In genomic region chr11:63529373-63529772, GRCh38 we compare ENCODE assay signal across 9 cellular contexts. TPM values are rescaled to one million over a fixed set of nuclear protein-coding genes. Genes with fewer than 3 reads are reported as not detected.
DNase-seq lines count a peak whose midpoint lies in the region; ATAC-seq and TF ChIP-seq lines count a peak whose summit lies in the region.
"Not testable (repeated sequence)": the region's sequence is repeated elsewhere in the genome, so short reads cannot be mapped to it uniquely, and the experiment has no call there.
"Had no signal": no experiment of that assay in that cellular context is flagged by ENCODE, and none has a peak within 500 bp of the region (broad histone marks: within the 10 kb centered on the region; RNA-seq: fewer than 3 reads in every experiment).

No MANE protein-coding gene starts in this region.

- not testable (repeated sequence) for H3K9me3 ChIP-seq in Caco-2; Loucy (ENCODE audit: insufficient read depth, low read depth, low read length); endodermal cell (ENCODE audit: control insufficient read depth, low read length); iPS-20b (ENCODE audit: insufficient read depth, low read depth, low read length)

- H3K4me3 Mint-ChIP-seq in Caco-2 (ENCODE audit: unreplicated experiment): peak overlapping the region; percentile 78
- H3K4me3 Mint-ChIP-seq in activated naive CD8-positive, alpha-beta T cell treated with anti-CD3 and anti-CD28 coated beads for 36 hours: not testable (repeated sequence)
- H3K4me3 Mint-ChIP-seq in endodermal cell: peak overlapping the region; percentile 0
- peak overlapping the region in 4 of 10 donors; percentile 18 to 48 (median 34) for H3K4me3 Mint-ChIP-seq in naive thymus-derived CD8-positive, alpha-beta T cell

- not testable (repeated sequence) for H3F3A ChIP-seq in Loucy (ENCODE audit: low read depth)

- not testable (repeated sequence) for H3K36me3 ChIP-seq in Caco-2 (ENCODE audit: control insufficient read depth, insufficient read depth, low read length); Loucy (ENCODE audit: insufficient read depth, low read length); endodermal cell (ENCODE audit: control insufficient read depth, insufficient read depth, low read length); iPS-20b (ENCODE audit: insufficient read depth, low read depth, low read length)

- H4K20me1 ChIP-seq in Loucy (ENCODE audit: insufficient read depth, low read length, poor library complexity, severe bottlenecking): not testable (repeated sequence)

- TF ChIP-seq CTCF in Caco-2 (IDR thresholded peaks at IDR 0.05; ENCODE audit: insufficient read depth in 1 of 2, low read depth in 1 of 2, low read length in 1 of 2, severe bottlenecking in 1 of 2, unreplicated experiment in 1 of 2); Loucy (conservative IDR thresholded peaks at IDR 0.05; ENCODE audit: low read length); endodermal cell (conservative IDR thresholded peaks at IDR 0.05): not testable (repeated sequence)

- H3K4me1 ChIP-seq in Caco-2 (peaks cover 61% of the 10 kb centered on the region), Loucy (ENCODE audit: insufficient read depth, low read length, poor library complexity, severe bottlenecking) (peaks cover 59% of the 10 kb centered on the region), endodermal cell (ENCODE audit: control insufficient read depth, insufficient read depth, low read length) (peaks cover 11% of the 10 kb centered on the region), iPS-20b (ENCODE audit: insufficient read depth, low read length) (peaks cover 42% of the 10 kb centered on the region)

- peak overlapping the region; percentile 53 for H3K9ac ChIP-seq in Loucy (ENCODE audit: low read depth, low read length, poor library complexity, severe bottlenecking)
- H3K9ac ChIP-seq in endodermal cell (ENCODE audit: extremely low read depth, low read length, poor library complexity, severe bottlenecking): peak overlapping the region; percentile 64
- peak overlapping the region; percentile 74 for H3K9ac ChIP-seq in iPS-20b (ENCODE audit: low read depth, low read length)

- intact Hi-C loops in Caco-2 (cut with micrococcal nuclease; ENCODE audit: unreplicated experiment): loop anchor here (5.0 kb wide), 1 partner anchor 93 kb away; no protein-coding TSS in a partner anchor

- not testable (repeated sequence) for H3K27me3 Mint-ChIP-seq in Caco-2 (ENCODE audit: insufficient read depth, unreplicated experiment); activated naive CD8-positive, alpha-beta T cell treated with anti-CD3 and anti-CD28 coated beads for 36 hours; endodermal cell (ENCODE audit: insufficient read depth); naive thymus-derived CD8-positive, alpha-beta T cell

- not testable (repeated sequence) for H3K4me2 ChIP-seq in Loucy (ENCODE audit: low read depth, low read length, poor library complexity, severe bottlenecking)

- not testable (repeated sequence) for ATAC-seq in naive thymus-derived CD8-positive, alpha-beta T cell

- not testable (repeated sequence) for H3K36me3 Mint-ChIP-seq in Caco-2 (ENCODE audit: insufficient read depth, unreplicated experiment); activated naive CD8-positive, alpha-beta T cell treated with anti-CD3 and anti-CD28 coated beads for 36 hours; endodermal cell (ENCODE audit: low read depth); naive thymus-derived CD8-positive, alpha-beta T cell

- CTCF ChIA-PET in Caco-2 (lab: Charles Lee): not testable (repeated sequence)

- WGBS in endodermal cell (ENCODE audit: insufficient coverage in 1 of 2, insufficient read length in 1 of 2), 2 experiments: 32 to 46% methylated on average over 3 to 6 of the region's 6 CpGs

- H3K4me3 ChIP-seq in Caco-2 (ENCODE audit: low read depth, low read length): peak overlapping the region; percentile 36
- H3K4me3 ChIP-seq in Loucy (ENCODE audit: low read length, poor library complexity, severe bottlenecking): not testable (repeated sequence)
- peak overlapping the region; percentile 77 for H3K4me3 ChIP-seq in endodermal cell (ENCODE audit: low read length)
- peak overlapping the region; percentile 21 for H3K4me3 ChIP-seq in iPS-20b (ENCODE audit: low read length)

- not testable (repeated sequence) for H3K79me2 ChIP-seq in Loucy (ENCODE audit: insufficient read depth, low read length)

- H3K9me3 Mint-ChIP-seq in Caco-2 (ENCODE audit: unreplicated experiment); activated naive CD8-positive, alpha-beta T cell treated with anti-CD3 and anti-CD28 coated beads for 36 hours; naive thymus-derived CD8-positive, alpha-beta T cell: not testable (repeated sequence)
- peaks cover 17% of the 10 kb centered on the region for H3K9me3 Mint-ChIP-seq in endodermal cell

- not testable (repeated sequence) for H3K27me3 ChIP-seq in Caco-2 (replicated peaks; ENCODE audit: control insufficient read depth, insufficient read depth, low read length); Loucy (ENCODE audit: insufficient read depth, low read length, poor library complexity, severe bottlenecking); endodermal cell (ENCODE audit: control insufficient read depth, insufficient read depth, low read length, poor library complexity, severe bottlenecking); iPS-20b (ENCODE audit: insufficient read depth, low read length)

- H3K9me2 ChIP-seq in Loucy (replicated peaks; ENCODE audit: low read depth, low read length): not testable (repeated sequence)

- peak overlapping the region; percentile 99 for H3K27ac Mint-ChIP-seq in Caco-2 (ENCODE audit: unreplicated experiment)
- H3K27ac Mint-ChIP-seq in activated naive CD8-positive, alpha-beta T cell treated with anti-CD3 and anti-CD28 coated beads for 36 hours: peak overlapping the region; percentile 59
- H3K27ac Mint-ChIP-seq in endodermal cell: peak overlapping the region; percentile 81
- peak overlapping the region; percentile 15 to 91 (median 84) for H3K27ac Mint-ChIP-seq in naive thymus-derived CD8-positive, alpha-beta T cell

- H3K4me1 Mint-ChIP-seq in Caco-2 (ENCODE audit: low read depth, unreplicated experiment) (peaks cover 53% of the 10 kb centered on the region), endodermal cell (peaks cover 49% of the 10 kb centered on the region)
- peaks cover 41% of the 10 kb centered on the region for H3K4me1 Mint-ChIP-seq in activated naive CD8-positive, alpha-beta T cell treated with anti-CD3 and anti-CD28 coated beads for 36 hours
- peaks cover 32 to 60% (median 57%) of the 10 kb centered on the region in 4 donors for H3K4me1 Mint-ChIP-seq in naive thymus-derived CD8-positive, alpha-beta T cell

- H3K27ac ChIP-seq in endodermal cell (ENCODE audit: low read depth, low read length): not testable (repeated sequence)
- H3K27ac ChIP-seq in iPS-20b (ENCODE audit: low read length) (peak overlapping the region; percentile 50), temporal lobe (ENCODE audit: low read depth, low read length) (peak overlapping the region; percentile 92)

- POLR2A ChIA-PET in Caco-2 (lab: Charles Lee): interaction anchor here (1.1 kb wide), 1 partner anchor 144 kb away, joined by 5 read pairs; no protein-coding TSS in a partner anchor
- POLR2A ChIA-PET in naive thymus-derived CD8-positive, alpha-beta T cell (lab: Charles Lee): interaction anchor here (0.6 to 2.1 kb wide), 7 partner anchors 8 to 390 kb away, joined by 3 to 13 read pairs (median 6); no protein-coding TSS in a partner anchor

- DNase-seq in Caco-2; activated naive CD8-positive, alpha-beta T cell treated with anti-CD3 and anti-CD28 coated beads for 36 hours; naive thymus-derived CD8-positive, alpha-beta T cell: not testable (repeated sequence)
- DNase-seq in endodermal cell: peak; percentile 74

- not testable (repeated sequence) for BruUV-seq in Caco-2 (replicated peaks; lab: Mats Ljungman, UMichigan)

- H2AFZ ChIP-seq in Loucy (ENCODE audit: low read length): not testable (repeated sequence)

RNA-seq across cellular contexts. Expression of gene PLAAT4, which starts 7.2 kb away (rescaled TPM):
- total RNA-seq in Caco-2 (2022): 1.2 TPM in 2 replicates
- 10 to 100 TPM; 34.2 to 40.5 TPM for total RNA-seq in activated naive CD8-positive, alpha-beta T cell treated with anti-CD3 and anti-CD28 coated beads for 36 hours
- total RNA-seq in endodermal cell: under 1 TPM in 1 of 2 donors, not detected in 1; 0.58 TPM
- polyA plus RNA-seq in endodermal cell (2013, experiment 1 of 2): not detected
- not detected for polyA plus RNA-seq in endodermal cell (2013, experiment 2 of 2)
- 10 to 100 TPM; 97.8 to 99.8 TPM for total RNA-seq in naive thymus-derived CD8-positive, alpha-beta T cell
- polyA plus RNA-seq in naive thymus-derived CD8-positive, alpha-beta T cell: 100 to 1,000 TPM; 460 to 532 (median 464) TPM
- total RNA-seq in temporal lobe: 3.0 TPM

RNA-seq across cellular contexts. Expression of gene LGALS12, which starts 23.5 kb away (rescaled TPM):
- total RNA-seq in Caco-2 (2022) (not detected in 2 replicates), endodermal cell (10 to 100 TPM in 1 of 2 donors, 1 to 10 TPM in 1; 6.7 to 15.9 TPM), temporal lobe (not detected)
- not detected for total RNA-seq in activated naive CD8-positive, alpha-beta T cell treated with anti-CD3 and anti-CD28 coated beads for 36 hours
- 0.50 TPM for polyA plus RNA-seq in endodermal cell (2013, experiment 1 of 2)
- polyA plus RNA-seq in endodermal cell (2013, experiment 2 of 2): 0.62 TPM
- not detected for total RNA-seq in naive thymus-derived CD8-positive, alpha-beta T cell
- polyA plus RNA-seq in naive thymus-derived CD8-positive, alpha-beta T cell: not detected
- total RNA-seq: GM23248, M059J had no signal
- polyA plus RNA-seq: GM23248 had no signal

RNA-seq across cellular contexts. Expression of gene PLAAT2, which starts 33.8 kb away (rescaled TPM):
- 1.2 TPM in 1 of 2 replicates, not detected in the other for total RNA-seq in Caco-2 (2022)
- total RNA-seq in activated naive CD8-positive, alpha-beta T cell treated with anti-CD3 and anti-CD28 coated beads for 36 hours: 1 to 10 TPM in 1 of 2 experiments, under 1 TPM in 1; 0.52 to 1.0 TPM
- total RNA-seq in endodermal cell: not detected
- polyA plus RNA-seq in endodermal cell (2013, experiment 1 of 2): not detected
- polyA plus RNA-seq in endodermal cell (2013, experiment 2 of 2): not detected
- total RNA-seq in naive thymus-derived CD8-positive, alpha-beta T cell: not detected
- under 1 TPM; 0.39 to 0.69 (median 0.49) TPM for polyA plus RNA-seq in naive thymus-derived CD8-positive, alpha-beta T cell
- total RNA-seq in temporal lobe: 0.25 TPM
- total RNA-seq: GM23248 had no signal
- polyA plus RNA-seq: GM23248 had no signal

RNA-seq across cellular contexts. Expression of gene PLAAT5, which starts 38.4 kb away (rescaled TPM):
- total RNA-seq in Caco-2 (2022): 1.2 and 2.3 TPM in 2 replicates
- under 1 TPM in 1 of 2 experiments, not detected in 1; 0.18 TPM for total RNA-seq in activated naive CD8-positive, alpha-beta T cell treated with anti-CD3 and anti-CD28 coated beads for 36 hours
- total RNA-seq in endodermal cell: 10 to 100 TPM; 14.0 to 18.1 TPM
- 0.71 TPM for polyA plus RNA-seq in endodermal cell (2013, experiment 1 of 2)
- polyA plus RNA-seq in endodermal cell (2013, experiment 2 of 2): 0.33 TPM
- under 1 TPM; 0.18 to 0.58 TPM for total RNA-seq in naive thymus-derived CD8-positive, alpha-beta T cell
- under 1 TPM; 0.34 to 0.64 (median 0.36) TPM for polyA plus RNA-seq in naive thymus-derived CD8-positive, alpha-beta T cell
- 1.5 TPM for total RNA-seq in temporal lobe
- total RNA-seq: GM23248, M059J had no signal
- polyA plus RNA-seq: GM23248 had no signal
